19 cellular contexts compared by ENCODE assay signal in genomic region chr6:169766232-169766631, GRCh38.
"Had no signal": no experiment of that assay in that cellular context is flagged by ENCODE, and none has a peak within 500 bp of the region (broad histone marks: within the 10 kb centered on the region; RNA-seq: fewer than 3 reads in every experiment).

No MANE protein-coding gene starts in this region.

- H3K27me3 ChIP-seq: ascending aorta, breast epithelium, esophagus squamous epithelium, gastrocnemius medialis, heart left ventricle, spleen, thyroid gland had no signal

- DNase-seq: activated CD4-positive, alpha-beta T cell treated with anti-CD3 and anti-CD28 coated beads, Interleukin-2, amount 50 U/mL, for 1 hour; activated CD8-positive, alpha-beta memory T cell treated with anti-CD3 and anti-CD28 coated beads, Interleukin-2, amount 50 U/mL, for 4 hours; activated naive CD4-positive, alpha-beta T cell treated with anti-CD3 and anti-CD28 coated beads for 36 hours; activated T-cell treated with anti-CD3 and anti-CD28 coated beads, Interleukin-2, amount 50 U/mL, for 4 hours; effector memory CD4-positive, alpha-beta T cell; esophagus squamous epithelium; gastrocnemius medialis; heart left ventricle; immature natural killer cell; nucleus accumbens; posterior cingulate gyrus; spleen; stimulated activated CD4-positive, alpha-beta T cell treated with anti-CD3 and anti-CD28 coated beads, Interleukin-4, amount 100 ng/mL, for 4 hours; T-helper 1 cell; thyroid gland had no signal

- H3K4me3 ChIP-seq: ascending aorta, breast epithelium, esophagus squamous epithelium, gastrocnemius medialis, heart left ventricle, lung, spleen, thyroid gland had no signal

- H3K27ac ChIP-seq: ascending aorta, breast epithelium, gastrocnemius medialis, heart left ventricle, spleen had no signal

- H3K9me3 ChIP-seq: ascending aorta, breast epithelium, esophagus squamous epithelium, gastrocnemius medialis, heart left ventricle, spleen, thyroid gland had no signal

- ATAC-seq: activated T-cell treated with anti-CD3 and anti-CD28 coated beads, Interleukin-2, amount 50 U/mL, for 4 hours; gastrocnemius medialis; heart left ventricle; stimulated activated memory B cell treated with anti-CD40 and anti-IgM and Interleukin-4, amounts not matched to agents 10 μg/mL and 1 μg/mL and 100 μg/mL, for 72 hours had no signal

- H3K4me1 ChIP-seq: ascending aorta, breast epithelium, heart left ventricle had no signal
